15 cellular contexts compared by ENCODE assay signal in genomic region chr3:16478516-16478915, GRCh38. TPM values are rescaled to one million over a fixed set of nuclear protein-coding genes. Genes with fewer than 3 reads are reported as not detected.
DNase-seq lines count a peak whose midpoint lies in the region; ATAC-seq and TF ChIP-seq lines count a peak whose summit lies in the region.
"Had no signal": no experiment of that assay in that cellular context is flagged by ENCODE, and none has a peak within 500 bp of the region (broad histone marks: within the 10 kb centered on the region; RNA-seq: fewer than 3 reads in every experiment).

No MANE protein-coding gene starts in this region.

- no peak overlapping the region for H2AFZ ChIP-seq in GM23338

- H3K4me3 Mint-ChIP-seq in GM23338: no peak overlapping the region
- H3K4me3 Mint-ChIP-seq: nephron progenitor cell had no signal

- H3K79me2 ChIP-seq in GM23338 (replicated peaks; ENCODE audit: insufficient read depth): no peaks in the 10 kb centered on the region

- H3K4me3 ChIP-seq in GM23338: no peak overlapping the region
- H3K4me3 ChIP-seq: smooth muscle cell, thyroid gland had no signal

- no peak for TF ChIP-seq CTCF in GM23338 (conservative IDR thresholded peaks at IDR 0.05; ENCODE audit: low read depth in 2 of 2)

- 0 out of 2 replicates have a peak, but pooled peaks cover 10% of the 10 kb centered on the region for H3K9me2 ChIP-seq in GM23338 (ENCODE audit: insufficient read depth)

- DNase-seq in EL (peak; percentile 88), RPMI7951 (ENCODE audit: low read depth) (peak; percentile 99), fibroblast of peridontal ligament (ENCODE audit: extremely low read depth) (peak; percentile 63), renal cortical epithelial cell (ENCODE audit: low read depth) (peak; percentile 87), NCI-H748 (lab: John Stamatoyannopoulos, UW; ENCODE audit: unreplicated experiment) (no peak), GM23338 (ENCODE audit: low spot score) (no peak)
- no peak for DNase-seq in activated CD4-positive, alpha-beta T cell treated with anti-CD3 and anti-CD28 coated beads, Interleukin-2, amount 50 U/mL, for 4 hours
- DNase-seq: DMS53; left colon; NCI-H2081; nephron progenitor cell; NK-92 treated with Interleukin-12 subunit alpha and Interleukin-12 subunit beta, amount 100 ng/mL, for 24 hours; thyroid gland had no signal

- no peak overlapping the region for H3K27ac ChIP-seq in GM23338 (ENCODE audit: low read depth)

- no peak overlapping the region for H3K4me2 ChIP-seq in GM23338
- H3K4me2 ChIP-seq: smooth muscle cell had no signal

- peaks cover 5% of the 10 kb centered on the region for H3K27me3 Mint-ChIP-seq in GM23338 (ENCODE audit: insufficient read depth, low read depth, poor library complexity)

- no peak for ATAC-seq in GM23338
- ATAC-seq: left colon, SK-N-SH treated with all-trans-retinoic acid at 6 μM for 48 hours had no signal

- no peak overlapping the region for H3K27ac Mint-ChIP-seq in GM23338
- H3K27ac Mint-ChIP-seq: nephron progenitor cell had no signal

- no peaks in the 10 kb centered on the region for H3F3A ChIP-seq in GM23338 (replicated peaks; ENCODE audit: low read depth)

- peaks cover 40% of the 10 kb centered on the region for H3K4me1 ChIP-seq in GM23338 (ENCODE audit: insufficient read depth)

- no peaks in the 10 kb centered on the region for H4K20me1 ChIP-seq in GM23338 (replicated peaks; ENCODE audit: insufficient read depth)

- peaks cover 3% of the 10 kb centered on the region for H3K9me3 Mint-ChIP-seq in GM23338

- peaks cover 4% of the 10 kb centered on the region; the same call in 1 of the 3 replicates for H3K36me3 Mint-ChIP-seq in GM23338 (ENCODE audit: low read depth)

- no peaks in the 10 kb centered on the region for H3K36me3 ChIP-seq in GM23338 (ENCODE audit: insufficient read depth)
- H3K36me3 ChIP-seq: thyroid gland had no signal

- H3K4me1 Mint-ChIP-seq in GM23338: peaks cover 48% of the 10 kb centered on the region

- no peaks in the 10 kb centered on the region for H3K27me3 ChIP-seq in GM23338 (ENCODE audit: insufficient read depth)
- H3K27me3 ChIP-seq: thyroid gland had no signal

TF ChIP-seq in GM23338, 12 proteins besides CTCF, POLR2A, EP300 and RAD21:
- TF ChIP-seq EZH2 (IDR thresholded peaks at IDR 0.05; ENCODE audit: low read depth, unreplicated experiment) (no peak), CREB1 (CRISPR knock-in tag; IDR thresholded peaks at IDR 0.05; ENCODE audit: low read depth) (no peak), STAT1 (IDR thresholded peaks at IDR 0.05; ENCODE audit: unreplicated experiment) (no peak), EZH2phosphoT487 (IDR thresholded peaks at IDR 0.05; ENCODE audit: unreplicated experiment) (no peak), NANOG (IDR thresholded peaks at IDR 0.05; ENCODE audit: borderline replicate concordance) (no peak)

RNA-seq across cellular contexts. Expression of gene RFTN1, which starts 35.0 kb away (rescaled TPM):
- total RNA-seq in RPMI7951 (2014; rRNA removed; shearing (Covaris generic)): 97.6 and 120 TPM in 2 replicates
- 43.2 and 46.7 TPM in 2 replicates for total RNA-seq in renal cortical epithelial cell
- total RNA-seq in GM23338 (2014; rRNA removed; shearing (Covaris generic)): 6.8 and 7.2 TPM in 2 replicates
- polyA plus RNA-seq in GM23338 (2016; fragmentation: Nextera tagmentation; extraction: Ambion mirVana): 3.3 and 4.6 TPM in 2 replicates

Comparison
In these comparisons a context has a peak if more than half of its experiments do, and no peak if none do; other contexts are left out.
1. DNase-seq: peak in EL (single experiment), RPMI7951 (single experiment), fibroblast of peridontal ligament (single experiment) and renal cortical epithelial cell (single experiment); none in NCI-H748 (single experiment), activated CD4-positive, alpha-beta T cell treated with anti-CD3 and anti-CD28 coated beads, Interleukin-2, amount 50 U/mL, for 4 hours (0 of 2) and GM23338 (single experiment).